In the genomic region with DNA sequence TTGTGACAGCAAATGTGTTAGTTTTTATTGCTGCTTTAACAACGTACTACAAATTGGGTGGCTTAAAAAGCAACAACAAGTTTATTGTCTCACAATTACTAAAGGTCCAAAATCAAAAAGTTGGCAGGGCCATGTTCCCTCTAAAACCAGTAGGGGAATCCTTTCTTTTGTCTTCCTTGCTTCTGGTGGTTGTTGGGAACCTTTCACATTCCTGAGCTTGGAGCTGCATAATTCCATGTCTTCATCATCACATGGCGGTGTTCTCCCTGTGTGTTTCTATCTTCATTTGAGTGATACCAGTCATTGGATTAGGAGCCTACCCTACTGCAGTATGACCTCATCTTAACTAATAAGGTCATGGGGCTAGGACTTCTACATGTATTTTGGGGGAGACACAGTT, we compare ENCODE assay signal across 23 cellular contexts. TPM values are rescaled to one million over a fixed set of nuclear protein-coding genes. Genes with fewer than 3 reads are reported as not detected.
DNase-seq lines count a peak whose midpoint lies in the region; ATAC-seq, FAIRE-seq and TF ChIP-seq lines count a peak whose summit lies in the region.
"Had no signal": no experiment of that assay in that cellular context is flagged by ENCODE, and none has a peak within 500 bp of the region (broad histone marks: within the 10 kb centered on the region; RNA-seq: fewer than 3 reads in every experiment).

No MANE protein-coding gene starts in this region.

- no peak overlapping the region for H3K18ac ChIP-seq in H1 (ENCODE audit: extremely low read depth, low read length)

- no peak overlapping the region for H3K27ac ChIP-seq in H1 (ENCODE audit: low read depth, low read length)
- H3K27ac ChIP-seq: gastrocnemius medialis, SK-N-MC, transverse colon had no signal

- TF ChIP-seq POLR2A in H1 (IDR thresholded peaks at IDR 0.05; ENCODE audit: control extremely low read depth in 1 of 2, low read depth in 2 of 2, low read length in 2 of 2) = no peak

- DNase-seq in AG08395 (ENCODE audit: low spot score) (peak; percentile 47), HFFc6 (peak; percentile 42), H1 (ENCODE audit: low read depth in 1 of 2, low spot score in 2 of 2) (no peak), left kidney (ENCODE audit: low read depth, low spot score) (peak; percentile 4), DMS79 (lab: John Stamatoyannopoulos, UW) (no peak), middle frontal gyrus (ENCODE audit: extremely low spot score, low spot score) (no peak)
- DNase-seq in activated T-cell treated with anti-CD3 and anti-CD28 coated beads, Interleukin-2, amount 50 U/mL, for 48 hours = no peak
- DNase-seq: activated CD4-positive, alpha-beta T cell treated with anti-CD3 and anti-CD28 coated beads, Interleukin-2, amount 50 U/mL, for 1 hour; activated naive CD8-positive, alpha-beta T cell treated with anti-CD3 and anti-CD28 coated beads, Interleukin-2, amount 10 ng/mL, durations not matched to agents 7 days and 5 days; activated T-cell treated with anti-CD3 and anti-CD28 coated beads, Interleukin-2, amount 50 U/mL, for 1 hour; Calu3; gastrocnemius medialis; MG63; midbrain; NCI-H2029 treated with DMSO at 0.1 percent for 48 hours; NCI-H526 treated with DMSO at 0.1 percent for 48 hours; PC-3; transverse colon had no signal

- peaks cover 2 to 23% (median 4%) of the 10 kb centered on the region in 4 experiments; a peak in 6 of 7 replicates for H3K4me1 ChIP-seq in H1 (replicated peaks in 1 of 4; ENCODE audit: control insufficient read depth in 3 of 4, insufficient read depth in 4 of 4, low read length in 3 of 4)

- no peak overlapping the region for H2BK120ac ChIP-seq in H1 (replicated peaks; ENCODE audit: low read depth, low read length)

- peak; percentile 78 for FAIRE-seq in H1 (lab: Jason Lieb, UNC)
- FAIRE-seq: HTR-8/SVneo had no signal

- no peak overlapping the region for H3K56ac ChIP-seq in H1 (replicated peaks; ENCODE audit: insufficient read length, low read depth, low read length)

- no peak overlapping the region for H2AK5ac ChIP-seq in H1 (ENCODE audit: low read depth, low read length)

- TF ChIP-seq EP300 in H1 (IDR thresholded peaks at IDR 0.05; ENCODE audit: borderline replicate concordance in 1 of 2, low read depth in 2 of 2, low read length in 2 of 2) = no peak

- H3K23me2 ChIP-seq in H1 (ENCODE audit: low read depth, low read length) = no peaks in the 10 kb centered on the region

- peaks cover 7% of the 10 kb centered on the region; the same call in 1 of the 2 replicates for H3K36me3 Mint-ChIP-seq in HFFc6 (ENCODE audit: low read depth)
- H3K36me3 Mint-ChIP-seq: activated naive CD8-positive, alpha-beta T cell treated with anti-CD3 and anti-CD28 coated beads, Interleukin-2, amount 10 ng/mL, durations not matched to agents 7 days and 5 days; stimulated activated effector memory CD8-positive, alpha-beta T cell treated with anti-CD3 and anti-CD28 coated beads, Interleukin-12 subunit alpha, Interleukin-12 subunit beta, amount 100 ng/mL, for 72 hours had no signal

- H2BK20ac ChIP-seq in H1 (ENCODE audit: low read length) = no peak overlapping the region

- POLR2A ChIA-PET in H1 (lab: Charles Lee; ENCODE audit: partially characterized antibody) = interaction anchor here (1.2 to 5.5 kb wide), 2 partner anchors 7 to 10 kb away, joined by 4 to 52 read pairs; a partner anchor contains a TSS

- TF ChIP-seq RAD21 in H1 (IDR thresholded peaks at IDR 0.05 in 1 of 2, conservative IDR thresholded peaks at IDR 0.05 in 1 of 2; ENCODE audit: low read depth in 2 of 2, low read length in 2 of 2) = peak in 1 of 2 experiments; percentile 18; a peak in 1 of 4 replicates

- H2BK12ac ChIP-seq in H1 (ENCODE audit: low read depth, low read length) = no peak overlapping the region

- no peaks in the 10 kb centered on the region for H3K9me3 Mint-ChIP-seq in HFFc6
- H3K9me3 Mint-ChIP-seq: activated naive CD8-positive, alpha-beta T cell treated with anti-CD3 and anti-CD28 coated beads, Interleukin-2, amount 10 ng/mL, durations not matched to agents 7 days and 5 days; central memory CD8-positive, alpha-beta T cell; stimulated activated effector memory CD8-positive, alpha-beta T cell treated with anti-CD3 and anti-CD28 coated beads, Interleukin-12 subunit alpha, Interleukin-12 subunit beta, amount 100 ng/mL, for 72 hours had no signal

- H2BK15ac ChIP-seq in H1 (ENCODE audit: low read length) = no peak overlapping the region

- H3K23ac ChIP-seq in H1 (ENCODE audit: insufficient read length) = no peak overlapping the region

- no peaks in the 10 kb centered on the region for H3K27me3 Mint-ChIP-seq in HFFc6 (ENCODE audit: insufficient read depth)
- H3K27me3 Mint-ChIP-seq: central memory CD8-positive, alpha-beta T cell had no signal

- H3K27me3 ChIP-seq in H1 (replicated peaks in 1 of 4; ENCODE audit: control insufficient read depth in 3 of 4, extremely low read depth in 1 of 4, insufficient read depth in 3 of 4, low read length in 3 of 4) = no peaks in the 10 kb centered on the region
- H3K27me3 ChIP-seq: gastrocnemius medialis, MG63, transverse colon had no signal

- H3K9ac ChIP-seq in H1 (replicated peaks in 1 of 4; ENCODE audit: extremely low read depth in 1 of 4, low read depth in 3 of 4, low read length in 3 of 4) = no peak overlapping the region

- ATAC-seq in HG03045 (IDR thresholded peaks at IDR 0.05; ENCODE audit: unreplicated experiment) = no peak
- ATAC-seq: gastrocnemius medialis; PC-3; stimulated activated effector memory CD8-positive, alpha-beta T cell treated with anti-CD3 and anti-CD28 coated beads, Interleukin-12 subunit alpha, Interleukin-12 subunit beta, amount 100 ng/mL, for 72 hours had no signal

- H3K9me3 ChIP-seq in H1 (ENCODE audit: insufficient read depth in 2 of 2, low read depth in 1 of 2, low read length in 1 of 2) = no peaks in the 10 kb centered on the region
- H3K9me3 ChIP-seq: gastrocnemius medialis, MG63, transverse colon had no signal

- peak overlapping the region in 1 of 4 experiments; percentile 15; a peak in 1 of 8 replicates for H3K4me3 ChIP-seq in H1 (ENCODE audit: extremely low read depth in 1 of 4, insufficient read depth in 2 of 4, low read depth in 3 of 4, low read length in 4 of 4)
- H3K4me3 ChIP-seq: gastrocnemius medialis, MG63, SK-N-MC, transverse colon had no signal

- H3K4me1 Mint-ChIP-seq in HFFc6 (ENCODE audit: low read depth) = peaks cover 52% of the 10 kb centered on the region
- H3K4me1 Mint-ChIP-seq: activated naive CD8-positive, alpha-beta T cell treated with anti-CD3 and anti-CD28 coated beads, Interleukin-2, amount 10 ng/mL, durations not matched to agents 7 days and 5 days; central memory CD8-positive, alpha-beta T cell; stimulated activated effector memory CD8-positive, alpha-beta T cell treated with anti-CD3 and anti-CD28 coated beads, Interleukin-12 subunit alpha, Interleukin-12 subunit beta, amount 100 ng/mL, for 72 hours had no signal

- H3K4me3 Mint-ChIP-seq in HFFc6 = no peak overlapping the region
- H3K4me3 Mint-ChIP-seq: activated naive CD8-positive, alpha-beta T cell treated with anti-CD3 and anti-CD28 coated beads, Interleukin-2, amount 10 ng/mL, durations not matched to agents 7 days and 5 days; central memory CD8-positive, alpha-beta T cell; stimulated activated effector memory CD8-positive, alpha-beta T cell treated with anti-CD3 and anti-CD28 coated beads, Interleukin-12 subunit alpha, Interleukin-12 subunit beta, amount 100 ng/mL, for 72 hours had no signal

- no peak overlapping the region for H4K91ac ChIP-seq in H1 (replicated peaks; ENCODE audit: insufficient read length, low read length)

- no peak overlapping the region for H3K14ac ChIP-seq in H1 (ENCODE audit: insufficient read length)

- H3K4ac ChIP-seq in H1 (replicated peaks; ENCODE audit: insufficient read length, low read depth, low read length) = no peak overlapping the region

- H4K8ac ChIP-seq in H1 (ENCODE audit: extremely low read depth, insufficient read depth, low read length) = no peak overlapping the region

- H3K36me3 ChIP-seq in H1 (ENCODE audit: control insufficient read depth in 2 of 4, insufficient read depth in 4 of 4, low read length in 3 of 4) = no peaks in the 10 kb centered on the region
- H3K36me3 ChIP-seq: gastrocnemius medialis, MG63, transverse colon had no signal

- H3K79me1 ChIP-seq in H1 (ENCODE audit: low read depth, low read length) = no peaks in the 10 kb centered on the region

- peak; percentile 43 for TF ChIP-seq CTCF in HFFc6 (IDR thresholded peaks at IDR 0.05)
- peak in 1 of 3 experiments; percentile 36; a peak in 1 of 4 replicates for TF ChIP-seq CTCF in H1 (IDR thresholded peaks at IDR 0.05; ENCODE audit: control extremely low read depth in 1 of 3, insufficient read depth in 1 of 3, low read depth in 1 of 3, low read length in 3 of 3)

- CTCF ChIA-PET in H1 (lab: Charles Lee; ENCODE audit: partially characterized antibody) = interaction anchor here (1.1 to 1.4 kb wide), 4 partner anchors 69 to 264 kb away, joined by 3 to 4 read pairs (median 3); no protein-coding TSS in a partner anchor

- WGBS in H1 (ENCODE audit: extremely low coverage in 1 of 2, insufficient coverage in 1 of 2, insufficient read length in 1 of 2, insufficient replicate concordance in 2 of 2, low coverage in 1 of 2, low lambda C conversion rate in 2 of 2, missing lambda C conversion rate in 1 of 2), 2 experiments = 72% methylated on average over 2 of the region's 2 CpGs; no CpG with 5 or more reads in 1 of the 2 experiments

- H3K79me2 ChIP-seq in H1 (ENCODE audit: control insufficient read depth in 1 of 2, insufficient read depth in 2 of 2, low read length in 2 of 2) = peaks cover 41 to 100% of the 10 kb centered on the region in 2 experiments

- H4K20me1 ChIP-seq in H1 (replicated peaks in 1 of 2; ENCODE audit: control insufficient read depth in 1 of 2, insufficient read depth in 2 of 2, low read length in 2 of 2) = peaks cover 13 to 21% of the 10 kb centered on the region in 2 experiments

- H2AFZ ChIP-seq in H1 (ENCODE audit: low read length) = no peak overlapping the region

- no peak overlapping the region for H2BK5ac ChIP-seq in H1 (ENCODE audit: low read depth, low read length)

- H4K5ac ChIP-seq in H1 (ENCODE audit: insufficient read length, low read depth, low read length) = no peak overlapping the region

- 0 out of 4 replicates have a peak overlapping the region, but pooled peaks of 1 of the 2 experiments have one; percentile 24 for H3K4me2 ChIP-seq in H1 (ENCODE audit: insufficient read depth in 1 of 2, low read depth in 2 of 2, low read length in 2 of 2)

- no peak overlapping the region for H3K27ac Mint-ChIP-seq in HFFc6
- H3K27ac Mint-ChIP-seq: activated naive CD8-positive, alpha-beta T cell treated with anti-CD3 and anti-CD28 coated beads, Interleukin-2, amount 10 ng/mL, durations not matched to agents 7 days and 5 days; stimulated activated effector memory CD8-positive, alpha-beta T cell treated with anti-CD3 and anti-CD28 coated beads, Interleukin-12 subunit alpha, Interleukin-12 subunit beta, amount 100 ng/mL, for 72 hours had no signal

RNA-seq across cellular contexts. Expression of a gene that starts 7.4 kb away (rescaled TPM):
- 10 to 100 TPM; 39.9 to 46.0 (median 41.7) TPM for total RNA-seq in HFFc6 (2021; fragmentation: NEBNext Ultra II Directional; extraction: Animal tissue kit (Norgen Biotek cat#: 25700))
- total RNA-seq in H1 (2021; fragmentation: NEBNext Ultra II Directional; extraction: Animal tissue kit (Norgen Biotek cat#: 25700)) = 30.3 and 32.6 TPM in 2 replicates
- 4.7 and 5.5 TPM in 2 replicates for polyA plus RNA-seq in H1 (2011; rRNA removed)
- polyA plus RNA-seq in H1 (2011; cell fraction: cytosol; rRNA removed) = 6.9 TPM
- polyA plus RNA-seq in H1 (2011; cell fraction: nucleus; rRNA removed) = 7.3 TPM
- 13.5 to 19.5 TPM (median 16.1 TPM) in 4 replicates for polyA plus RNA-seq in H1 (2012, experiment 1 of 2)
- polyA plus RNA-seq in H1 (2012, experiment 2 of 2) = 3.6 TPM
- polyA plus RNA-seq in H1 (2013, experiment 1 of 2) = 14.4 TPM
- 13.7 TPM for polyA plus RNA-seq in H1 (2013, experiment 2 of 2)
- 14.6 and 15.7 TPM in 2 replicates for polyA minus RNA-seq in H1 (2011; rRNA and poly(A)+ RNA removed)
- 18.6 TPM for polyA minus RNA-seq in H1 (2011; cell fraction: cytosol; rRNA and poly(A)+ RNA removed)
- polyA minus RNA-seq in H1 (2011; cell fraction: nucleus; rRNA and poly(A)+ RNA removed) = 30.5 TPM

Comparison
In these comparisons a context has a peak if more than half of its experiments do, and no peak if none do; other contexts are left out.
1. DNase-seq: peak in AG08395 (single experiment), HFFc6 (single experiment) and left kidney (single experiment); none in H1 (0 of 2), DMS79 (single experiment), activated T-cell treated with anti-CD3 and anti-CD28 coated beads, Interleukin-2, amount 50 U/mL, for 48 hours (0 of 2) and middle frontal gyrus (single experiment).